8 cellular contexts compared by ENCODE assay signal in the genomic region with DNA sequence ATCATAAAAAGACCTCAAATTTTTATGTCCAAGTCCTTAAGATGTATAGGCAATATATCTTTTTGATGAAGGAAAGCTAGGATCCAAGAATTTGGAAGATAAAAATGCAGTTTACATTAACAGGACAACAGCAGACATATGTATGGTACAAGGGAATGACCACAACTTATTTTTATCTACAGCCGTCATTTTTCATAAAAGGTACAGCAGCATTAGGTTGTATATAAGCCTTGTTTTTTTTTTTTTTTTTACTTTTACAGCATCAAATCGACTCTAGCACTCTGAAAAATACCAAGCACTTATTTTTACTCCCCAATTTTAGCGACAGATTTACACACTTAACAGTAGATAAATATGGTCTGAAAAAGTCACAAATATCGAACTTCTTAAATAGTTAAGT. TPM values are rescaled to one million over a fixed set of nuclear protein-coding genes. Genes with fewer than 3 reads are reported as not detected.
DNase-seq lines count a peak whose midpoint lies in the region; ATAC-seq and TF ChIP-seq lines count a peak whose summit lies in the region.

No MANE protein-coding gene starts in this region.

- H3K27me3 ChIP-seq in CD4-positive, alpha-beta T cell (ENCODE audit: control insufficient read depth, insufficient read depth, low read length): no peaks in the 10 kb centered on the region
- no peaks in the 10 kb centered on the region for H3K27me3 ChIP-seq in ectodermal cell (ENCODE audit: control insufficient read depth, insufficient read depth, low read length, poor library complexity, severe bottlenecking)
- no peaks in the 10 kb centered on the region for H3K27me3 ChIP-seq in neural progenitor cell

- no peak for DNase-seq in CD4-positive, alpha-beta T cell
- DNase-seq in NAMALWA (ENCODE audit: low spot score) (peak; percentile 32), neural progenitor cell (ENCODE audit: low spot score) (no peak), ecto neural progenitor cell (ENCODE audit: low spot score) (no peak), retina (no peak), NCI-H2171 (lab: John Stamatoyannopoulos, UW) (no peak)
- no peak for DNase-seq in stimulated activated CD4-positive, alpha-beta T cell treated with anti-CD3 and anti-CD28 coated beads, Interleukin-2, amount 100 ng/mL, for 48 hours

- intact Hi-C loops in CD4-positive, alpha-beta T cell (cut with DNase I, micrococcal nuclease): loop anchor here in 1 of 2 experiments (10.0 kb wide), 2 partner anchors 424 to 614 kb away; a partner anchor contains a TSS

- POLR2A ChIA-PET in CD4-positive, alpha-beta T cell (lab: Charles Lee): interaction anchor here (0.6 to 7.2 kb wide), 2 partner anchors 16 to 201 kb away, joined by 3 to 164 read pairs; a partner anchor contains a TSS

- CTCF ChIA-PET in CD4-positive, alpha-beta T cell (lab: Charles Lee): interaction anchor here (0.7 to 3.9 kb wide), 2 partner anchors 8 to 19 kb away, joined by 3 to 12 read pairs; a partner anchor contains a TSS

- no peaks in the 10 kb centered on the region for H3K9me3 Mint-ChIP-seq in CD4-positive, alpha-beta T cell
- H3K9me3 Mint-ChIP-seq in neural progenitor cell: no peaks in the 10 kb centered on the region

- peaks cover 11% of the 10 kb centered on the region for H3K4me1 ChIP-seq in ectodermal cell (ENCODE audit: control insufficient read depth, insufficient read depth, low read length)
- H3K4me1 ChIP-seq in neural progenitor cell: peaks cover 25% of the 10 kb centered on the region

- H3K27me3 Mint-ChIP-seq in CD4-positive, alpha-beta T cell: no peaks in the 10 kb centered on the region
- peaks cover 5% of the 10 kb centered on the region for H3K27me3 Mint-ChIP-seq in neural progenitor cell (ENCODE audit: insufficient read depth, low read depth)

- no peak for TF ChIP-seq CTCF in CD4-positive, alpha-beta T cell (IDR thresholded peaks at IDR 0.05)
- TF ChIP-seq CTCF in neural progenitor cell (IDR thresholded peaks at IDR 0.05): no peak

- ATAC-seq in CD4-positive, alpha-beta T cell (ENCODE audit: poor library complexity): no peak

- no peaks in the 10 kb centered on the region for H3K9me3 ChIP-seq in CD4-positive, alpha-beta T cell (ENCODE audit: control insufficient read depth, low read length)
- H3K9me3 ChIP-seq in ectodermal cell (ENCODE audit: control insufficient read depth, low read length) (no peaks in the 10 kb centered on the region), neural progenitor cell (ENCODE audit: low read depth) (no peaks in the 10 kb centered on the region)

- H3K4me3 Mint-ChIP-seq in CD4-positive, alpha-beta T cell: peak overlapping the region; percentile 99
- peak overlapping the region; percentile 98 for H3K4me3 Mint-ChIP-seq in neural progenitor cell

- H3K36me3 ChIP-seq in ectodermal cell (ENCODE audit: control insufficient read depth, insufficient read depth, low read length) (peaks cover 13% of the 10 kb centered on the region), neural progenitor cell (peaks cover 12% of the 10 kb centered on the region)

- H3K4me3 ChIP-seq in ectodermal cell (ENCODE audit: insufficient read depth, low read depth, low read length) (peak overlapping the region; percentile 97), neural progenitor cell (peak overlapping the region; percentile 98)

- peaks cover 12% of the 10 kb centered on the region for H3F3A ChIP-seq in neural progenitor cell (ENCODE audit: low read depth)

- no CpG with 5 or more reads among the region's 4 CpGs for WGBS in ectodermal cell, 2 experiments

- peaks cover 63% of the 10 kb centered on the region for H3K79me2 ChIP-seq in neural progenitor cell (ENCODE audit: low read depth)

- H3K4me2 ChIP-seq in neural progenitor cell: peak overlapping the region; percentile 88

- peaks cover 64% of the 10 kb centered on the region for H3K4me1 Mint-ChIP-seq in CD4-positive, alpha-beta T cell (ENCODE audit: low read depth)
- H3K4me1 Mint-ChIP-seq in neural progenitor cell: peaks cover 45% of the 10 kb centered on the region

- H3K9ac ChIP-seq in neural progenitor cell: peak overlapping the region; percentile 98

- H4K20me1 ChIP-seq in neural progenitor cell (ENCODE audit: low read depth): peaks cover 58% of the 10 kb centered on the region

- H3K27ac ChIP-seq in CD4-positive, alpha-beta T cell (ENCODE audit: low read depth, low read length): peak overlapping the region; percentile 98
- no peak overlapping the region for H3K27ac ChIP-seq in ectodermal cell (ENCODE audit: insufficient read depth, low read depth, low read length, poor library complexity, severe bottlenecking)
- H3K27ac ChIP-seq in neural progenitor cell: no peak overlapping the region

- H3K36me3 Mint-ChIP-seq in CD4-positive, alpha-beta T cell (ENCODE audit: low read depth): peaks cover 55% of the 10 kb centered on the region
- peaks cover 30% of the 10 kb centered on the region for H3K36me3 Mint-ChIP-seq in neural progenitor cell

- peak overlapping the region; percentile 95 for H3K27ac Mint-ChIP-seq in CD4-positive, alpha-beta T cell
- H3K27ac Mint-ChIP-seq in neural progenitor cell: peak overlapping the region; percentile 97

- no peak overlapping the region for H2AFZ ChIP-seq in neural progenitor cell (replicated peaks)

RNA-seq across cellular contexts. Expression of a gene that starts 1.3 kb away (rescaled TPM):
- 100 to 1,000 TPM; 346 to 356 TPM for total RNA-seq in CD4-positive, alpha-beta T cell
- 202 TPM for polyA plus RNA-seq in ectodermal cell (2013, experiment 1 of 4)
- 214 TPM for polyA plus RNA-seq in ectodermal cell (2013, experiment 2 of 4)
- 160 TPM for polyA plus RNA-seq in ectodermal cell (2013, experiment 3 of 4)
- 166 TPM for polyA plus RNA-seq in ectodermal cell (2013, experiment 4 of 4)
- 161 and 219 TPM in 2 replicates for total RNA-seq in neural progenitor cell (ENCODE audit: low replicate concordance)

RNA-seq across cellular contexts. Expression of a gene that starts 19.2 kb away (rescaled TPM):
- total RNA-seq in CD4-positive, alpha-beta T cell: 100 to 1,000 TPM; 172 to 183 TPM
- 198 TPM for polyA plus RNA-seq in ectodermal cell (2013, experiment 1 of 4)
- polyA plus RNA-seq in ectodermal cell (2013, experiment 2 of 4): 201 TPM
- polyA plus RNA-seq in ectodermal cell (2013, experiment 3 of 4): 189 TPM
- 178 TPM for polyA plus RNA-seq in ectodermal cell (2013, experiment 4 of 4)
- 258 and 365 TPM in 2 replicates for total RNA-seq in neural progenitor cell (ENCODE audit: low replicate concordance)
